Comparison of ENCODE assay signal across 21 cellular contexts in the genomic region with DNA sequence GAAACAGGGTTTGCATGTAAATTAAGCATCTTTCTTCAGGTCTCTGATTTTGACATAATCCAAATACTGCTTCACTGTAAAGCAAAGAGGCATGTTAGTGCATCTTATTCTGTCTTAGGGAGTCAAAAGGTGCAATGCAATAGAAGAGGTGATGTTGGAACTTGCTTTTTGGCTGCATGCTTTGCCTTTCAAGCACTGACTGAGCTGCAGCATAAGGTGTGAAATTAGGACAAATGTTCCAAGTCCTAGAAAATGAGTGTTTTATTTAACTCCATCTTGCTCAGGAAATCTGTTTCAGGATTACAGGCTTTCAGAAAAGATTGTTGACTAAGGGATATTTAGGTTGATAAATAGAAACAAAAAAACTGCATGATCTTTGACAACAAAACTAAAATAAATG. TPM values are rescaled to one million over a fixed set of nuclear protein-coding genes. Genes with fewer than 3 reads are reported as not detected.
DNase-seq lines count a peak whose midpoint lies in the region; ATAC-seq and TF ChIP-seq lines count a peak whose summit lies in the region.
"Had no signal": no experiment of that assay in that cellular context is flagged by ENCODE, and none has a peak within 500 bp of the region (broad histone marks: within the 10 kb centered on the region; RNA-seq: fewer than 3 reads in every experiment).

No MANE protein-coding gene starts in this region.

- H4K20me1 ChIP-seq in neural progenitor cell (ENCODE audit: low read depth), result no peaks in the 10 kb centered on the region
- H4K20me1 ChIP-seq: BLaER1 treated with 17β-estradiol and CSF1 and Interleukin-3, amounts not matched to agents 10 nM and 100 nM had no signal

- no peak overlapping the region for H3K4me3 Mint-ChIP-seq in neural progenitor cell
- H3K4me3 Mint-ChIP-seq: B cell; CD4-positive, alpha-beta T cell; CD8-positive, alpha-beta T cell had no signal

- H3K27me3 Mint-ChIP-seq in neural progenitor cell (ENCODE audit: insufficient read depth, low read depth), result peaks cover 3% of the 10 kb centered on the region
- H3K27me3 Mint-ChIP-seq: CD4-positive, alpha-beta T cell had no signal

- H3K4me1 Mint-ChIP-seq in neural progenitor cell, result no peaks in the 10 kb centered on the region
- H3K4me1 Mint-ChIP-seq: B cell had no signal

- H3K27ac Mint-ChIP-seq in neural progenitor cell, result no peak overlapping the region
- H3K27ac Mint-ChIP-seq: B cell; CD4-positive, alpha-beta T cell; CD8-positive, alpha-beta T cell had no signal

- no peak overlapping the region for H3K27ac ChIP-seq in neural progenitor cell
- H3K27ac ChIP-seq: 22Rv1; A549; BLaER1 treated with 17β-estradiol and CSF1 and Interleukin-3, amounts not matched to agents 10 nM and 100 nM; C4-2B had no signal

- TF ChIP-seq CTCF in neural progenitor cell (IDR thresholded peaks at IDR 0.05), result no peak

- no peak for ATAC-seq in GM18867 (IDR thresholded peaks at IDR 0.05; ENCODE audit: unreplicated experiment)
- ATAC-seq: A549; CD8-positive, alpha-beta T cell had no signal

- peak overlapping the region; percentile 21 for H2AFZ ChIP-seq in neural progenitor cell (replicated peaks)

- no peak overlapping the region for H3K4me2 ChIP-seq in neural progenitor cell
- H3K4me2 ChIP-seq: A549; BLaER1 treated with 17β-estradiol and CSF1 and Interleukin-3, amounts not matched to agents 10 nM and 100 nM had no signal

- H3K9me3 Mint-ChIP-seq in neural progenitor cell, result no peaks in the 10 kb centered on the region
- H3K9me3 Mint-ChIP-seq: CD4-positive, alpha-beta T cell; CD8-positive, alpha-beta T cell had no signal

- H3K79me2 ChIP-seq in neural progenitor cell (ENCODE audit: low read depth), result no peaks in the 10 kb centered on the region

- H3K36me3 ChIP-seq in neural progenitor cell, result no peaks in the 10 kb centered on the region
- H3K36me3 ChIP-seq: BLaER1 treated with 17β-estradiol and CSF1 and Interleukin-3, amounts not matched to agents 10 nM and 100 nM had no signal

- no peaks in the 10 kb centered on the region for H3K36me3 Mint-ChIP-seq in neural progenitor cell
- H3K36me3 Mint-ChIP-seq: CD8-positive, alpha-beta T cell had no signal

- DNase-seq in G401 (ENCODE audit: low spot score) (peak; percentile 56), cerebellar cortex (ENCODE audit: low spot score) (peak; percentile 51), neural progenitor cell (ENCODE audit: low spot score) (no peak), DMS153 treated with DMSO at 0.1 percent for 48 hours (lab: John Stamatoyannopoulos, UW; ENCODE audit: unreplicated experiment) (no peak)
- DNase-seq: AML-193; Caco-2; Calu3; CD4-positive, alpha-beta T cell; CD8-positive, alpha-beta T cell; DMS53; DMS79; DND-41; EL; GF-D8 had no signal

- H3K9ac ChIP-seq in neural progenitor cell, result no peak overlapping the region
- H3K9ac ChIP-seq: BLaER1 treated with 17β-estradiol and CSF1 and Interleukin-3, amounts not matched to agents 10 nM and 100 nM had no signal

- H3K27me3 ChIP-seq in neural progenitor cell, result no peaks in the 10 kb centered on the region
- H3K27me3 ChIP-seq: BLaER1 treated with 17β-estradiol and CSF1 and Interleukin-3, amounts not matched to agents 10 nM and 100 nM had no signal

- H3K9me3 ChIP-seq in neural progenitor cell (ENCODE audit: low read depth), result no peaks in the 10 kb centered on the region
- H3K9me3 ChIP-seq: A549; BLaER1 treated with 17β-estradiol and CSF1 and Interleukin-3, amounts not matched to agents 10 nM and 100 nM; Caco-2 had no signal

- in situ Hi-C loops in G401 (cut with HindIII; ENCODE audit: low sequenced_read_pairs), result no loop called here

- H3K4me3 ChIP-seq in neural progenitor cell, result no peak overlapping the region
- H3K4me3 ChIP-seq: A549; BLaER1 treated with 17β-estradiol and CSF1 and Interleukin-3, amounts not matched to agents 10 nM and 100 nM had no signal

- H3F3A ChIP-seq in neural progenitor cell (ENCODE audit: low read depth), result no peaks in the 10 kb centered on the region

- H3K4me1 ChIP-seq in neural progenitor cell, result peaks cover 5% of the 10 kb centered on the region
- H3K4me1 ChIP-seq: A549; BLaER1 treated with 17β-estradiol and CSF1 and Interleukin-3, amounts not matched to agents 10 nM and 100 nM had no signal

RNA-seq across cellular contexts. Expression of a gene that starts 30.8 kb away (rescaled TPM):
- not detected in 2 replicates for total RNA-seq in G401 (2014; rRNA removed; shearing (Covaris generic))
- total RNA-seq in neural progenitor cell (ENCODE audit: low replicate concordance), result not detected in 2 replicates
- total RNA-seq: A172; B cell; Caco-2; Calu3; CD4-positive, alpha-beta T cell; CD8-positive, alpha-beta T cell had no signal

Comparison
In these comparisons a context has a peak if more than half of its experiments do, and no peak if none do; other contexts are left out.
1. DNase-seq: peak in G401 (single experiment) and cerebellar cortex (single experiment); none in neural progenitor cell (single experiment) and DMS153 treated with DMSO at 0.1 percent for 48 hours (single experiment).